17 cellular contexts compared by ENCODE assay signal in genomic region chr5:40587284-40587882, GRCh38.
"Had no signal": no experiment of that assay in that cellular context is flagged by ENCODE, and none has a peak within 500 bp of the region (broad histone marks: within the 10 kb centered on the region; RNA-seq: fewer than 3 reads in every experiment).

No MANE protein-coding gene starts in this region.

- H3K4me3 ChIP-seq: cardiac muscle cell, gastroesophageal sphincter, hepatocyte, lower lobe of right lung, right lobe of liver, spleen, tibial nerve had no signal

- H3K27me3 ChIP-seq: cardiac muscle cell, gastroesophageal sphincter, hepatocyte, right lobe of liver, spleen, tibial nerve had no signal

- H3K4me3 Mint-ChIP-seq: nephron; stimulated activated naive B cell treated with anti-CD40 and anti-IgM and Interleukin-4, amounts not matched to agents 10 μg/mL and 1 μg/mL and 100 μg/mL, for 72 hours had no signal

- H3K27me3 Mint-ChIP-seq: progenitor cell of endocrine pancreas; stimulated activated naive B cell treated with anti-CD40 and anti-IgM and Interleukin-4, amounts not matched to agents 10 μg/mL and 1 μg/mL and 100 μg/mL, for 72 hours had no signal

- H3K36me3 ChIP-seq: cardiac muscle cell, gastroesophageal sphincter, lower lobe of right lung, right lobe of liver, spleen, tibial nerve had no signal

- H3K9me3 Mint-ChIP-seq: nephron had no signal

- DNase-seq: activated effector memory CD4-positive, alpha-beta T cell treated with Interleukin-2 at 50 U/mL for 16 hours; activated T-cell treated with anti-CD3 and anti-CD28 coated beads, Interleukin-2, amount 50 U/mL, for 1 hour; effector CD4-positive, alpha-beta T cell; lower lobe of right lung; occipital lobe; right lobe of liver; spleen; stimulated activated CD4-positive, alpha-beta T cell treated with anti-CD3 and anti-CD28 coated beads, Interleukin-1b, Interleukin-23, amount 100 ng/mL, for 48 hours; stimulated activated naive B cell treated with anti-CD40 and anti-IgM and Interleukin-4, amounts not matched to agents 10 μg/mL and 1 μg/mL and 100 μg/mL, for 72 hours; T-helper 2 cell had no signal

- H3K36me3 Mint-ChIP-seq: activated naive CD4-positive, alpha-beta T cell treated with anti-CD3 and anti-CD28 coated beads, Interleukin-2, amount 50 U/mL, for 72 hours had no signal

- H3K9me3 ChIP-seq: gastroesophageal sphincter, lower lobe of right lung, right lobe of liver, spleen, tibial nerve had no signal

- H3K4me1 ChIP-seq: gastroesophageal sphincter, lower lobe of right lung, right lobe of liver, tibial nerve had no signal

- H3K27ac Mint-ChIP-seq: activated naive CD4-positive, alpha-beta T cell treated with anti-CD3 and anti-CD28 coated beads, Interleukin-2, amount 50 U/mL, for 72 hours; nephron; progenitor cell of endocrine pancreas; stimulated activated naive B cell treated with anti-CD40 and anti-IgM and Interleukin-4, amounts not matched to agents 10 μg/mL and 1 μg/mL and 100 μg/mL, for 72 hours had no signal

- H3K79me2 ChIP-seq: hepatocyte had no signal

- H3K27ac ChIP-seq: cardiac muscle cell, gastroesophageal sphincter, hepatocyte, lower lobe of right lung, right lobe of liver, spleen, tibial nerve had no signal

- ATAC-seq: activated naive CD4-positive, alpha-beta T cell treated with anti-CD3 and anti-CD28 coated beads, Interleukin-2, amount 50 U/mL, for 72 hours; gastroesophageal sphincter; right lobe of liver; stimulated activated naive B cell treated with anti-CD40 and anti-IgM and Interleukin-4, amounts not matched to agents 10 μg/mL and 1 μg/mL and 100 μg/mL, for 72 hours had no signal

- H3K4me1 Mint-ChIP-seq: nephron had no signal

- H3K4me2 ChIP-seq: hepatocyte had no signal

- H2AFZ ChIP-seq: hepatocyte had no signal
